ENCODE assay signal across 2 cellular contexts in the genomic region with DNA sequence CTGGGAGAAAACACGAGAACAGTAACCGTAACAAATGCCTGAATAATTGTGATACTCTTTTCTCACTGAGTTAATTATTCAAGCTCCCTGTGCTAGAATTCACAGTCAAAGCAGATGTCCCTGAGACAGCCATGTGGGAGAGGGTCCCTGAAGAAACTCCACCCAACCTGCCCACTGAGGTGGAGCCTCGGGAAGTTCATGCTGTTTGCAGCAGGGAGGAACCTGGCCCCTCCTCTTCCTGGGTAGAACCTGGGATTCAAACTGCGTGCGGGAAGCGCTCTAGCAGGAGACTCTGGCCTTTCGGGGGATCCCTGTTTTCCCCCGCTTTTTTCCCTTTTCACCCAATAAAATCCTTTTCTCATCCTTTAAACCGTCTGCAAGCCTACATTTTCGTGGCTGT.
A peak's percentile ranks its signal among the peaks of the same experiment; 100 is the strongest.
TF ChIP-seq lines count a peak whose summit lies in the region.

No MANE protein-coding gene starts in this region.

TF ChIP-seq in IMR-90, 13 proteins besides CTCF, POLR2A, EP300 and RAD21:
- TF ChIP-seq, protein P1, sequence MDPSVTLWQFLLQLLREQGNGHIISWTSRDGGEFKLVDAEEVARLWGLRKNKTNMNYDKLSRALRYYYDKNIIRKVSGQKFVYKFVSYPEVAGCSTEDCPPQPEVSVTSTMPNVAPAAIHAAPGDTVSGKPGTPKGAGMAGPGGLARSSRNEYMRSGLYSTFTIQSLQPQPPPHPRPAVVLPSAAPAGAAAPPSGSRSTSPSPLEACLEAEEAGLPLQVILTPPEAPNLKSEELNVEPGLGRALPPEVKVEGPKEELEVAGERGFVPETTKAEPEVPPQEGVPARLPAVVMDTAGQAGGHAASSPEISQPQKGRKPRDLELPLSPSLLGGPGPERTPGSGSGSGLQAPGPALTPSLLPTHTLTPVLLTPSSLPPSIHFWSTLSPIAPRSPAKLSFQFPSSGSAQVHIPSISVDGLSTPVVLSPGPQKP (IDR thresholded peaks at IDR 0.05; ENCODE audit: borderline replicate concordance, low read depth, low read length), result no peak
- TF ChIP-seq CHD1 (IDR thresholded peaks at IDR 0.05; ENCODE audit: low read depth, low read length) (no peak), CEBPB (IDR thresholded peaks at IDR 0.05; ENCODE audit: low read depth, low read length) (no peak), RFX5 (IDR thresholded peaks at IDR 0.05; ENCODE audit: low read depth, low read length) (no peak), MAZ (IDR thresholded peaks at IDR 0.05; ENCODE audit: borderline replicate concordance, low read depth, low read length) (no peak), NFE2L2 (IDR thresholded peaks at IDR 0.05; ENCODE audit: low read depth, low read length) (no peak), MAFK (IDR thresholded peaks at IDR 0.05; ENCODE audit: low read depth, low read length) (no peak), SMC3 (IDR thresholded peaks at IDR 0.05; ENCODE audit: low read depth, low read length) (no peak), RCOR1 (IDR thresholded peaks at IDR 0.05; ENCODE audit: insufficient replicate concordance, low read length) (no peak)
- TF ChIP-seq, protein P2, sequence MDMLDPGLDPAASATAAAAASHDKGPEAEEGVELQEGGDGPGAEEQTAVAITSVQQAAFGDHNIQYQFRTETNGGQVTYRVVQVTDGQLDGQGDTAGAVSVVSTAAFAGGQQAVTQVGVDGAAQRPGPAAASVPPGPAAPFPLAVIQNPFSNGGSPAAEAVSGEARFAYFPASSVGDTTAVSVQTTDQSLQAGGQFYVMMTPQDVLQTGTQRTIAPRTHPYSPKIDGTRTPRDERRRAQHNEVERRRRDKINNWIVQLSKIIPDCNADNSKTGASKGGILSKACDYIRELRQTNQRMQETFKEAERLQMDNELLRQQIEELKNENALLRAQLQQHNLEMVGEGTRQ (IDR thresholded peaks at IDR 0.05; ENCODE audit: low read depth, low read length), result no peak

TF ChIP-seq in K562, 482 proteins besides CTCF, POLR2A, EP300 and RAD21 (continues in another document):
- TF ChIP-seq NR2C1 (IDR thresholded peaks at IDR 0.05), result no peak
- no peak for TF ChIP-seq NR2C1 (tag; IDR thresholded peaks at IDR 0.05)
- TF ChIP-seq NCOA6 (IDR thresholded peaks at IDR 0.05), result no peak
- TF ChIP-seq, protein P3, sequence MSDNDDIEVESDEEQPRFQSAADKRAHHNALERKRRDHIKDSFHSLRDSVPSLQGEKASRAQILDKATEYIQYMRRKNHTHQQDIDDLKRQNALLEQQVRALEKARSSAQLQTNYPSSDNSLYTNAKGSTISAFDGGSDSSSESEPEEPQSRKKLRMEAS (CRISPR knock-in tag; IDR thresholded peaks at IDR 0.05), result peak; percentile 38; the same call in 1 of the 2 replicates
- TF ChIP-seq, protein P4, sequence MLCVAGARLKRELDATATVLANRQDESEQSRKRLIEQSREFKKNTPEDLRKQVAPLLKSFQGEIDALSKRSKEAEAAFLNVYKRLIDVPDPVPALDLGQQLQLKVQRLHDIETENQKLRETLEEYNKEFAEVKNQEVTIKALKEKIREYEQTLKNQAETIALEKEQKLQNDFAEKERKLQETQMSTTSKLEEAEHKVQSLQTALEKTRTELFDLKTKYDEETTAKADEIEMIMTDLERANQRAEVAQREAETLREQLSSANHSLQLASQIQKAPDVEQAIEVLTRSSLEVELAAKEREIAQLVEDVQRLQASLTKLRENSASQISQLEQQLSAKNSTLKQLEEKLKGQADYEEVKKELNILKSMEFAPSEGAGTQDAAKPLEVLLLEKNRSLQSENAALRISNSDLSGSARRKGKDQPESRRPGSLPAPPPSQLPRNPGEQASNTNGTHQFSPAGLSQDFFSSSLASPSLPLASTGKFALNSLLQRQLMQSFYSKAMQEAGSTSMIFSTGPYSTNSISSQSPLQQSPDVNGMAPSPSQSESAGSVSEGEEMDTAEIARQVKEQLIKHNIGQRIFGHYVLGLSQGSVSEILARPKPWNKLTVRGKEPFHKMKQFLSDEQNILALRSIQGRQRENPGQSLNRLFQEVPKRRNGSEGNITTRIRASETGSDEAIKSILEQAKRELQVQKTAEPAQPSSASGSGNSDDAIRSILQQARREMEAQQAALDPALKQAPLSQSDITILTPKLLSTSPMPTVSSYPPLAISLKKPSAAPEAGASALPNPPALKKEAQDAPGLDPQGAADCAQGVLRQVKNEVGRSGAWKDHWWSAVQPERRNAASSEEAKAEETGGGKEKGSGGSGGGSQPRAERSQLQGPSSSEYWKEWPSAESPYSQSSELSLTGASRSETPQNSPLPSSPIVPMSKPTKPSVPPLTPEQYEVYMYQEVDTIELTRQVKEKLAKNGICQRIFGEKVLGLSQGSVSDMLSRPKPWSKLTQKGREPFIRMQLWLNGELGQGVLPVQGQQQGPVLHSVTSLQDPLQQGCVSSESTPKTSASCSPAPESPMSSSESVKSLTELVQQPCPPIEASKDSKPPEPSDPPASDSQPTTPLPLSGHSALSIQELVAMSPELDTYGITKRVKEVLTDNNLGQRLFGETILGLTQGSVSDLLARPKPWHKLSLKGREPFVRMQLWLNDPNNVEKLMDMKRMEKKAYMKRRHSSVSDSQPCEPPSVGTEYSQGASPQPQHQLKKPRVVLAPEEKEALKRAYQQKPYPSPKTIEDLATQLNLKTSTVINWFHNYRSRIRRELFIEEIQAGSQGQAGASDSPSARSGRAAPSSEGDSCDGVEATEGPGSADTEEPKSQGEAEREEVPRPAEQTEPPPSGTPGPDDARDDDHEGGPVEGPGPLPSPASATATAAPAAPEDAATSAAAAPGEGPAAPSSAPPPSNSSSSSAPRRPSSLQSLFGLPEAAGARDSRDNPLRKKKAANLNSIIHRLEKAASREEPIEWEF (CRISPR knock-in tag; IDR thresholded peaks at IDR 0.05), result no peak
- 0 out of 2 replicates have a peak, but pooled peaks have one; percentile 29 for TF ChIP-seq ZNF766 (CRISPR knock-in tag; conservative IDR thresholded peaks at IDR 0.05)
- TF ChIP-seq, protein P5, sequence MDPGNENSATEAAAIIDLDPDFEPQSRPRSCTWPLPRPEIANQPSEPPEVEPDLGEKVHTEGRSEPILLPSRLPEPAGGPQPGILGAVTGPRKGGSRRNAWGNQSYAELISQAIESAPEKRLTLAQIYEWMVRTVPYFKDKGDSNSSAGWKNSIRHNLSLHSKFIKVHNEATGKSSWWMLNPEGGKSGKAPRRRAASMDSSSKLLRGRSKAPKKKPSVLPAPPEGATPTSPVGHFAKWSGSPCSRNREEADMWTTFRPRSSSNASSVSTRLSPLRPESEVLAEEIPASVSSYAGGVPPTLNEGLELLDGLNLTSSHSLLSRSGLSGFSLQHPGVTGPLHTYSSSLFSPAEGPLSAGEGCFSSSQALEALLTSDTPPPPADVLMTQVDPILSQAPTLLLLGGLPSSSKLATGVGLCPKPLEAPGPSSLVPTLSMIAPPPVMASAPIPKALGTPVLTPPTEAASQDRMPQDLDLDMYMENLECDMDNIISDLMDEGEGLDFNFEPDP (CRISPR knock-in tag; IDR thresholded peaks at IDR 0.05), result no peak
- TF ChIP-seq, protein P6, sequence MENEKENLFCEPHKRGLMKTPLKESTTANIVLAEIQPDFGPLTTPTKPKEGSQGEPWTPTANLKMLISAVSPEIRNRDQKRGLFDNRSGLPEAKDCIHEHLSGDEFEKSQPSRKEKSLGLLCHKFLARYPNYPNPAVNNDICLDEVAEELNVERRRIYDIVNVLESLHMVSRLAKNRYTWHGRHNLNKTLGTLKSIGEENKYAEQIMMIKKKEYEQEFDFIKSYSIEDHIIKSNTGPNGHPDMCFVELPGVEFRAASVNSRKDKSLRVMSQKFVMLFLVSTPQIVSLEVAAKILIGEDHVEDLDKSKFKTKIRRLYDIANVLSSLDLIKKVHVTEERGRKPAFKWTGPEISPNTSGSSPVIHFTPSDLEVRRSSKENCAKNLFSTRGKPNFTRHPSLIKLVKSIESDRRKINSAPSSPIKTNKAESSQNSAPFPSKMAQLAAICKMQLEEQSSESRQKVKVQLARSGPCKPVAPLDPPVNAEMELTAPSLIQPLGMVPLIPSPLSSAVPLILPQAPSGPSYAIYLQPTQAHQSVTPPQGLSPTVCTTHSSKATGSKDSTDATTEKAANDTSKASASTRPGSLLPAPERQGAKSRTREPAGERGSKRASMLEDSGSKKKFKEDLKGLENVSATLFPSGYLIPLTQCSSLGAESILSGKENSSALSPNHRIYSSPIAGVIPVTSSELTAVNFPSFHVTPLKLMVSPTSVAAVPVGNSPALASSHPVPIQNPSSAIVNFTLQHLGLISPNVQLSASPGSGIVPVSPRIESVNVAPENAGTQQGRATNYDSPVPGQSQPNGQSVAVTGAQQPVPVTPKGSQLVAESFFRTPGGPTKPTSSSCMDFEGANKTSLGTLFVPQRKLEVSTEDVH (IDR thresholded peaks at IDR 0.05; ENCODE audit: low read depth, partially characterized antibody), result no peak
- TF ChIP-seq, protein P7, sequence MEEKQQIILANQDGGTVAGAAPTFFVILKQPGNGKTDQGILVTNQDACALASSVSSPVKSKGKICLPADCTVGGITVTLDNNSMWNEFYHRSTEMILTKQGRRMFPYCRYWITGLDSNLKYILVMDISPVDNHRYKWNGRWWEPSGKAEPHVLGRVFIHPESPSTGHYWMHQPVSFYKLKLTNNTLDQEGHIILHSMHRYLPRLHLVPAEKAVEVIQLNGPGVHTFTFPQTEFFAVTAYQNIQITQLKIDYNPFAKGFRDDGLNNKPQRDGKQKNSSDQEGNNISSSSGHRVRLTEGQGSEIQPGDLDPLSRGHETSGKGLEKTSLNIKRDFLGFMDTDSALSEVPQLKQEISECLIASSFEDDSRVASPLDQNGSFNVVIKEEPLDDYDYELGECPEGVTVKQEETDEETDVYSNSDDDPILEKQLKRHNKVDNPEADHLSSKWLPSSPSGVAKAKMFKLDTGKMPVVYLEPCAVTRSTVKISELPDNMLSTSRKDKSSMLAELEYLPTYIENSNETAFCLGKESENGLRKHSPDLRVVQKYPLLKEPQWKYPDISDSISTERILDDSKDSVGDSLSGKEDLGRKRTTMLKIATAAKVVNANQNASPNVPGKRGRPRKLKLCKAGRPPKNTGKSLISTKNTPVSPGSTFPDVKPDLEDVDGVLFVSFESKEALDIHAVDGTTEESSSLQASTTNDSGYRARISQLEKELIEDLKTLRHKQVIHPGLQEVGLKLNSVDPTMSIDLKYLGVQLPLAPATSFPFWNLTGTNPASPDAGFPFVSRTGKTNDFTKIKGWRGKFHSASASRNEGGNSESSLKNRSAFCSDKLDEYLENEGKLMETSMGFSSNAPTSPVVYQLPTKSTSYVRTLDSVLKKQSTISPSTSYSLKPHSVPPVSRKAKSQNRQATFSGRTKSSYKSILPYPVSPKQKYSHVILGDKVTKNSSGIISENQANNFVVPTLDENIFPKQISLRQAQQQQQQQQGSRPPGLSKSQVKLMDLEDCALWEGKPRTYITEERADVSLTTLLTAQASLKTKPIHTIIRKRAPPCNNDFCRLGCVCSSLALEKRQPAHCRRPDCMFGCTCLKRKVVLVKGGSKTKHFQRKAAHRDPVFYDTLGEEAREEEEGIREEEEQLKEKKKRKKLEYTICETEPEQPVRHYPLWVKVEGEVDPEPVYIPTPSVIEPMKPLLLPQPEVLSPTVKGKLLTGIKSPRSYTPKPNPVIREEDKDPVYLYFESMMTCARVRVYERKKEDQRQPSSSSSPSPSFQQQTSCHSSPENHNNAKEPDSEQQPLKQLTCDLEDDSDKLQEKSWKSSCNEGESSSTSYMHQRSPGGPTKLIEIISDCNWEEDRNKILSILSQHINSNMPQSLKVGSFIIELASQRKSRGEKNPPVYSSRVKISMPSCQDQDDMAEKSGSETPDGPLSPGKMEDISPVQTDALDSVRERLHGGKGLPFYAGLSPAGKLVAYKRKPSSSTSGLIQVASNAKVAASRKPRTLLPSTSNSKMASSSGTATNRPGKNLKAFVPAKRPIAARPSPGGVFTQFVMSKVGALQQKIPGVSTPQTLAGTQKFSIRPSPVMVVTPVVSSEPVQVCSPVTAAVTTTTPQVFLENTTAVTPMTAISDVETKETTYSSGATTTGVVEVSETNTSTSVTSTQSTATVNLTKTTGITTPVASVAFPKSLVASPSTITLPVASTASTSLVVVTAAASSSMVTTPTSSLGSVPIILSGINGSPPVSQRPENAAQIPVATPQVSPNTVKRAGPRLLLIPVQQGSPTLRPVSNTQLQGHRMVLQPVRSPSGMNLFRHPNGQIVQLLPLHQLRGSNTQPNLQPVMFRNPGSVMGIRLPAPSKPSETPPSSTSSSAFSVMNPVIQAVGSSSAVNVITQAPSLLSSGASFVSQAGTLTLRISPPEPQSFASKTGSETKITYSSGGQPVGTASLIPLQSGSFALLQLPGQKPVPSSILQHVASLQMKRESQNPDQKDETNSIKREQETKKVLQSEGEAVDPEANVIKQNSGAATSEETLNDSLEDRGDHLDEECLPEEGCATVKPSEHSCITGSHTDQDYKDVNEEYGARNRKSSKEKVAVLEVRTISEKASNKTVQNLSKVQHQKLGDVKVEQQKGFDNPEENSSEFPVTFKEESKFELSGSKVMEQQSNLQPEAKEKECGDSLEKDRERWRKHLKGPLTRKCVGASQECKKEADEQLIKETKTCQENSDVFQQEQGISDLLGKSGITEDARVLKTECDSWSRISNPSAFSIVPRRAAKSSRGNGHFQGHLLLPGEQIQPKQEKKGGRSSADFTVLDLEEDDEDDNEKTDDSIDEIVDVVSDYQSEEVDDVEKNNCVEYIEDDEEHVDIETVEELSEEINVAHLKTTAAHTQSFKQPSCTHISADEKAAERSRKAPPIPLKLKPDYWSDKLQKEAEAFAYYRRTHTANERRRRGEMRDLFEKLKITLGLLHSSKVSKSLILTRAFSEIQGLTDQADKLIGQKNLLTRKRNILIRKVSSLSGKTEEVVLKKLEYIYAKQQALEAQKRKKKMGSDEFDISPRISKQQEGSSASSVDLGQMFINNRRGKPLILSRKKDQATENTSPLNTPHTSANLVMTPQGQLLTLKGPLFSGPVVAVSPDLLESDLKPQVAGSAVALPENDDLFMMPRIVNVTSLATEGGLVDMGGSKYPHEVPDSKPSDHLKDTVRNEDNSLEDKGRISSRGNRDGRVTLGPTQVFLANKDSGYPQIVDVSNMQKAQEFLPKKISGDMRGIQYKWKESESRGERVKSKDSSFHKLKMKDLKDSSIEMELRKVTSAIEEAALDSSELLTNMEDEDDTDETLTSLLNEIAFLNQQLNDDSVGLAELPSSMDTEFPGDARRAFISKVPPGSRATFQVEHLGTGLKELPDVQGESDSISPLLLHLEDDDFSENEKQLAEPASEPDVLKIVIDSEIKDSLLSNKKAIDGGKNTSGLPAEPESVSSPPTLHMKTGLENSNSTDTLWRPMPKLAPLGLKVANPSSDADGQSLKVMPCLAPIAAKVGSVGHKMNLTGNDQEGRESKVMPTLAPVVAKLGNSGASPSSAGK (IDR thresholded peaks at IDR 0.05), result peak; percentile 85
- TF ChIP-seq ZNF830 (CRISPR knock-in tag; IDR thresholded peaks at IDR 0.05), result no peak
- TF ChIP-seq L3MBTL2 (IDR thresholded peaks at IDR 0.05), result peak; percentile 75
- 0 out of 2 replicates have a peak, but pooled peaks have one; percentile 19 for TF ChIP-seq GATAD2B (IDR thresholded peaks at IDR 0.05; ENCODE audit: borderline replicate concordance)
- TF ChIP-seq GABPA (tag; conservative IDR thresholded peaks at IDR 0.05; ENCODE audit: low read depth), result peak; percentile 69
- TF ChIP-seq HDAC2 (IDR thresholded peaks at IDR 0.05), result 0 out of 2 replicates have a peak, but pooled peaks have one; percentile 22
- no peak for TF ChIP-seq ETS2 (tag; IDR thresholded peaks at IDR 0.05; ENCODE audit: borderline replicate concordance, poor library complexity, severe bottlenecking)
- 0 out of 2 replicates have a peak, but pooled peaks have one; percentile 31 for TF ChIP-seq ATF7 (IDR thresholded peaks at IDR 0.05)
- 0 out of 2 replicates have a peak, but pooled peaks have one; percentile 3 for TF ChIP-seq DPF2 (IDR thresholded peaks at IDR 0.05)
- no peak for TF ChIP-seq ZNF217 (CRISPR knock-in tag; IDR thresholded peaks at IDR 0.05)
- no peak for TF ChIP-seq NFRKB (IDR thresholded peaks at IDR 0.05; ENCODE audit: low read depth)
- peak; percentile 36 for TF ChIP-seq CXXC5 (CRISPR knock-in tag; IDR thresholded peaks at IDR 0.05)
